10 cellular contexts compared by ENCODE assay signal in genomic region chr1:1326075-1326605, GRCh38. TPM values are rescaled to one million over a fixed set of nuclear protein-coding genes. Genes with fewer than 3 reads are reported as not detected.
DNase-seq lines count a peak whose midpoint lies in the region; ATAC-seq and TF ChIP-seq lines count a peak whose summit lies in the region.
"Had no signal": no experiment of that assay in that cellular context is flagged by ENCODE, and none has a peak within 500 bp of the region (broad histone marks: within the 10 kb centered on the region; RNA-seq: fewer than 3 reads in every experiment).

No MANE protein-coding gene starts in this region.

- H3K36me3 ChIP-seq in HEK293 (ENCODE audit: control insufficient read depth in 2 of 2, insufficient read depth in 1 of 2, low read length in 2 of 2) (peaks cover 0 to 39% of the 10 kb centered on the region in 2 experiments; a peak in 2 of 3 replicates), RWPE2 (ENCODE audit: low read depth) (peaks cover 5% of the 10 kb centered on the region; the same call in 1 of the 2 replicates), gastrocnemius medialis (peaks cover 0 to 9% of the 10 kb centered on the region in 2 donors)

- DNase-seq in RWPE2 (ENCODE audit: low spot score): no peak
- DNase-seq in epithelial cell of esophagus (ENCODE audit: low read depth): no peak
- DNase-seq in gastrocnemius medialis: no peak
- DNase-seq in KBM-7: no peak
- DNase-seq in stimulated activated CD4-positive, alpha-beta T cell treated with anti-CD3 and anti-CD28 coated beads, Interleukin-1b, Interleukin-23, amount 100 ng/mL, for 48 hours: no peak
- DNase-seq in NCI-H345 treated with DMSO at 0.1 percent for 48 hours (lab: John Stamatoyannopoulos, UW; ENCODE audit: unreplicated experiment): no peak
- DNase-seq: activated effector memory CD4-positive, alpha-beta T cell treated with Interleukin-2 at 50 U/mL for 16 hours; head of caudate nucleus; substantia nigra had no signal

- H3K4me1 ChIP-seq in HEK293 (ENCODE audit: control insufficient read depth, insufficient read depth, low read length) (peaks cover 7% of the 10 kb centered on the region; the same call in 1 of the 2 replicates), RWPE2 (ENCODE audit: insufficient read depth, poor library complexity, severe bottlenecking) (peaks cover 6% of the 10 kb centered on the region), gastrocnemius medialis (peaks cover 47 to 58% of the 10 kb centered on the region in 2 donors)

- no peaks in the 10 kb centered on the region for H3K27me3 ChIP-seq in RWPE2 (ENCODE audit: insufficient read depth, poor library complexity, severe bottlenecking)
- H3K27me3 ChIP-seq in gastrocnemius medialis: no peaks in the 10 kb centered on the region

- no peaks in the 10 kb centered on the region for H3K9me3 ChIP-seq in HEK293 (ENCODE audit: control insufficient read depth, insufficient read depth, low read depth, low read length)
- no peaks in the 10 kb centered on the region for H3K9me3 ChIP-seq in RWPE2 (ENCODE audit: severe bottlenecking)
- H3K9me3 ChIP-seq in gastrocnemius medialis: no peaks in the 10 kb centered on the region

- TF ChIP-seq CTCF in HEK293 (tag by site-specific recombination; IDR thresholded peaks at IDR 0.05) (no peak), RWPE2 (IDR thresholded peaks at IDR 0.05; ENCODE audit: poor library complexity, severe bottlenecking) (no peak), epithelial cell of esophagus (IDR thresholded peaks at IDR 0.05; ENCODE audit: insufficient read depth, low read depth, low read length, missing control alignments) (no peak), gastrocnemius medialis (IDR thresholded peaks at IDR 0.05 in 4 of 5, conservative IDR thresholded peaks at IDR 0.05 in 1 of 5) (no peak)

- in situ Hi-C loops in gastrocnemius medialis (cut with MboI; ENCODE audit: low sequenced_read_pairs in 4 of 4): no loop called here
- in situ Hi-C loops in KBM-7 (cut with MboI; ENCODE audit: low pct_unique_long_range_greater_than_20kb, low sequenced_read_pairs): no loop called here

- CTCF ChIA-PET in HEK293 (lab: Yijun Ruan, JAX): interaction anchor here (0.6 to 0.8 kb wide), 2 partner anchors 19 to 184 kb away, joined by 5 read pairs; no protein-coding TSS in a partner anchor

- ATAC-seq in RWPE2 (ENCODE audit: low read depth) (no peak), gastrocnemius medialis (no peak)

- POLR2A ChIA-PET in HEK293 (lab: Yijun Ruan, JAX): interaction anchor here (1.4 kb wide), 1 partner anchor 11 kb away, joined by 6 read pairs; no protein-coding TSS in a partner anchor

- intact Hi-C loops in gastrocnemius medialis (cut with DNase I; ENCODE audit: low total_unique reads): no loop called here

- H3K4me3 ChIP-seq in HEK293 (ENCODE audit: low read depth, low read length) (no peak overlapping the region), RWPE2 (ENCODE audit: severe bottlenecking) (peak overlapping the region; percentile 100), epithelial cell of esophagus (ENCODE audit: low read length) (peak overlapping the region; percentile 78), gastrocnemius medialis (peak overlapping the region; percentile 78 to 95 (median 85))

- TF ChIP-seq POLR2A in gastrocnemius medialis (IDR thresholded peaks at IDR 0.05): no peak

- H3K27ac ChIP-seq in HEK293 (ENCODE audit: extremely low read depth, low read depth, low read length): peak overlapping the region; percentile 84; the same call in 1 of the 2 replicates
- peak overlapping the region; percentile 72 for H3K27ac ChIP-seq in RWPE2 (ENCODE audit: poor library complexity, severe bottlenecking)
- peak overlapping the region; percentile 86 to 97 (median 92) for H3K27ac ChIP-seq in gastrocnemius medialis

TF ChIP-seq in HEK293, 187 proteins besides CTCF, POLR2A, EP300 and RAD21:
- no peak for TF ChIP-seq ZNF138 (tag by site-specific recombination; IDR thresholded peaks at IDR 0.05; ENCODE audit: borderline replicate concordance)
- peak; percentile 75 for TF ChIP-seq ZIC2 (tag by site-specific recombination; IDR thresholded peaks at IDR 0.05)

RNA-seq across cellular contexts. Expression of gene CPTP, which starts 1.5 kb away (rescaled TPM):
- 10 to 100 TPM; 22.7 to 64.9 (median 34.0) TPM for total RNA-seq in gastrocnemius medialis

RNA-seq across cellular contexts. Expression of gene INTS11, which starts 1.7 kb away (rescaled TPM):
- total RNA-seq in gastrocnemius medialis: 10 to 100 TPM; 74.0 to 94.4 (median 84.7) TPM

RNA-seq across cellular contexts. Expression of gene TAS1R3, which starts 4.9 kb away (rescaled TPM):
- total RNA-seq in gastrocnemius medialis: under 1 TPM in 2 of 4 donors, not detected in 2; 0.20 to 0.44 TPM

RNA-seq across cellular contexts. Expression of gene PUSL1, which starts 17.7 kb away (rescaled TPM):
- 10 to 100 TPM in 2 of 4 donors, 1 to 10 TPM in 2; 6.2 to 13.1 (median 9.5) TPM for total RNA-seq in gastrocnemius medialis

RNA-seq across cellular contexts. Expression of gene ACAP3, which starts 18.4 kb away (rescaled TPM):
- total RNA-seq in gastrocnemius medialis: 10 to 100 TPM; 18.4 to 31.9 (median 25.8) TPM
